ENCODE assay signal across 25 cellular contexts in the genomic region with DNA sequence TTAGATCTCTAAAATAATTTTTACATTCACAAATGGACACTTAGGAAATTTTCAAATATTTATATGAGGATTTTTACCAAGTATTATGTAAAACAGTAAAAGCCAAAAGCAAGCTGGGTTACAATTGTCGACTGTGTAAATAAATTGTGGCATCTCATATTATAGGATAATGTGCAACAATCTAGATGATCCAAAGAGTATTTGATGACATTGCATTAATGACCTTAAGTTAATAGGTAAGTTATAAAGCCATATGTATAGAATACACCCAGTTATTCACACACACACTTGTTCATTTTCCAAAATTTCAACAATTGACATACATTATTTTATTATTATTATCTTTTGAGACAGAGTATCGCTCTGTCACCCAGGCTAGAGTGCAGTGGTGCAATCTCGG.
"Had no signal": no experiment of that assay in that cellular context is flagged by ENCODE, and none has a peak within 500 bp of the region (broad histone marks: within the 10 kb centered on the region; RNA-seq: fewer than 3 reads in every experiment).

No MANE protein-coding gene starts in this region.

- H3K4me1 ChIP-seq: gastrocnemius medialis had no signal

- DNase-seq: colonic mucosa; cortex of kidney; effector CD8-positive, alpha-beta T cell; effector memory CD8-positive, alpha-beta T cell; endodermal cell; erythroblast; esophagus squamous epithelium; foreskin fibroblast; foreskin melanocyte; gastrocnemius medialis; glutamatergic neuron; head of caudate nucleus; heart right ventricle; hippocampal formation; left cardiac atrium; left lung; left ventricle myocardium superior; lower lobe of right lung; mesenchymal stem cell; mucosa of descending colon; naive B cell had no signal

- H3K36me3 ChIP-seq: colonic mucosa, gastrocnemius medialis, left lung had no signal

- H3K27me3 ChIP-seq: colonic mucosa, esophagus squamous epithelium, gastrocnemius medialis, heart right ventricle, left lung had no signal

- FAIRE-seq: endometrium, islet of Langerhans had no signal

- H3K4me3 ChIP-seq: colonic mucosa, esophagus squamous epithelium, gastrocnemius medialis, heart right ventricle, left lung, lower lobe of right lung, mucosa of descending colon had no signal

- H3K9me3 ChIP-seq: colonic mucosa, esophagus squamous epithelium, gastrocnemius medialis, heart right ventricle, left lung, lower lobe of right lung, mucosa of descending colon had no signal

- H3K27ac ChIP-seq: colonic mucosa, epithelial cell of prostate, esophagus squamous epithelium, gastrocnemius medialis, heart right ventricle, left lung, lower lobe of right lung had no signal

- ATAC-seq: effector memory CD8-positive, alpha-beta T cell; esophagus mucosa; gastrocnemius medialis; heart right ventricle; left cardiac atrium; left lung; left ventricle myocardium superior; lower lobe of right lung; mucosa of descending colon had no signal
